Comparison of ENCODE assay signal across 13 cellular contexts in genomic region chr6:82906951-82907350, GRCh38.
A peak's percentile ranks its signal among the peaks of the same experiment; 100 is the strongest.
DNase-seq lines count a peak whose midpoint lies in the region; ATAC-seq and TF ChIP-seq lines count a peak whose summit lies in the region.
"Had no signal": no experiment of that assay in that cellular context is flagged by ENCODE, and none has a peak within 500 bp of the region (broad histone marks: within the 10 kb centered on the region; RNA-seq: fewer than 3 reads in every experiment).

No MANE protein-coding gene starts in this region.

- no peaks in the 10 kb centered on the region for H3K36me3 Mint-ChIP-seq in activated T-cell treated with anti-CD3 and anti-CD28 coated beads, Interleukin-2, amount 50 U/mL, for 72 hours (ENCODE audit: insufficient read depth in 2 of 2)

- H3K27me3 Mint-ChIP-seq in activated T-cell treated with anti-CD3 and anti-CD28 coated beads, Interleukin-2, amount 50 U/mL, for 72 hours (ENCODE audit: low read depth) = no peaks in the 10 kb centered on the region
- H3K27me3 Mint-ChIP-seq: activated naive CD8-positive, alpha-beta T cell; B cell had no signal

- no peaks in the 10 kb centered on the region for H3K9me3 ChIP-seq in left lung

- peak; percentile 39 for DNase-seq in AG08396 (ENCODE audit: low spot score)
- peak; percentile 90 for DNase-seq in LHCN-M2 (ENCODE audit: low read depth)
- peak; percentile 66 to 69 for DNase-seq in cardiac fibroblast (ENCODE audit: low read depth in 2 of 2)
- no peak for DNase-seq in left lung
- DNase-seq in stimulated activated naive CD8-positive, alpha-beta T cell treated with anti-CD3 and anti-CD28 coated beads, Interleukin-15, Interleukin-2, amounts not matched to agents 100 U/mL and 50 U/mL, for 24 hours = no peak
- no peak for DNase-seq in activated T-cell treated with anti-CD3 and anti-CD28 coated beads, Interleukin-2, amount 50 U/mL, for 72 hours
- DNase-seq: effector CD8-positive, alpha-beta T cell; NCI-H1436 treated with DMSO at 0.1 percent for 48 hours had no signal

- TF ChIP-seq CTCF in cardiac fibroblast (IDR thresholded peaks at IDR 0.05; ENCODE audit: low read depth, low read length) = no peak
- no peak for TF ChIP-seq CTCF in left lung (IDR thresholded peaks at IDR 0.05)

- H3K4me3 ChIP-seq in cardiac fibroblast (replicated peaks in 1 of 2; ENCODE audit: low read depth in 2 of 2, low read length in 2 of 2) (no peak overlapping the region), left lung (no peak overlapping the region)

- no peak overlapping the region for H3K27ac ChIP-seq in left lung
- H3K27ac ChIP-seq: HL-60 had no signal

- H3K4me3 Mint-ChIP-seq in activated T-cell treated with anti-CD3 and anti-CD28 coated beads, Interleukin-2, amount 50 U/mL, for 72 hours = no peak overlapping the region
- H3K4me3 Mint-ChIP-seq: activated naive CD8-positive, alpha-beta T cell; B cell had no signal

- H3K27ac Mint-ChIP-seq in activated T-cell treated with anti-CD3 and anti-CD28 coated beads, Interleukin-2, amount 50 U/mL, for 72 hours = no peak overlapping the region
- H3K27ac Mint-ChIP-seq: activated naive CD8-positive, alpha-beta T cell; B cell had no signal

- H3K4me1 ChIP-seq in left lung = no peaks in the 10 kb centered on the region

- H3K27me3 ChIP-seq in left lung = no peaks in the 10 kb centered on the region

- no peaks in the 10 kb centered on the region for H3K9me3 Mint-ChIP-seq in activated T-cell treated with anti-CD3 and anti-CD28 coated beads, Interleukin-2, amount 50 U/mL, for 72 hours

- no peaks in the 10 kb centered on the region for H3K4me1 Mint-ChIP-seq in activated T-cell treated with anti-CD3 and anti-CD28 coated beads, Interleukin-2, amount 50 U/mL, for 72 hours (ENCODE audit: low read depth)
- H3K4me1 Mint-ChIP-seq: B cell had no signal

- H3K36me3 ChIP-seq in left lung = no peaks in the 10 kb centered on the region

- intact Hi-C loops in left lung (cut with DNase I) = no loop called here

- ATAC-seq in left lung (peak; percentile 29), GM18870 (IDR thresholded peaks at IDR 0.05; ENCODE audit: unreplicated experiment) (no peak), HG02938 (IDR thresholded peaks at IDR 0.05; ENCODE audit: unreplicated experiment) (no peak)
- ATAC-seq in stimulated activated naive CD8-positive, alpha-beta T cell treated with anti-CD3 and anti-CD28 coated beads, Interleukin-15, Interleukin-2, amounts not matched to agents 100 U/mL and 50 U/mL, for 24 hours = no peak
- ATAC-seq in activated T-cell treated with anti-CD3 and anti-CD28 coated beads, Interleukin-2, amount 50 U/mL, for 72 hours (replicated peaks in 1 of 2) = no peak

Comparison
In these comparisons a context has a peak if more than half of its experiments do, and no peak if none do; other contexts are left out.
1. DNase-seq: peak in AG08396 (single experiment), LHCN-M2 (single experiment) and cardiac fibroblast (2 of 2); none in left lung (0 of 2), stimulated activated naive CD8-positive, alpha-beta T cell treated with anti-CD3 and anti-CD28 coated beads, Interleukin-15, Interleukin-2, amounts not matched to agents 100 U/mL and 50 U/mL, for 24 hours (single experiment) and activated T-cell treated with anti-CD3 and anti-CD28 coated beads, Interleukin-2, amount 50 U/mL, for 72 hours (0 of 2).